In genomic region chr13:22789916-22790315, GRCh38 we compare ENCODE assay signal across 23 cellular contexts.
"Had no signal": no experiment of that assay in that cellular context is flagged by ENCODE, and none has a peak within 500 bp of the region (broad histone marks: within the 10 kb centered on the region; RNA-seq: fewer than 3 reads in every experiment).

No MANE protein-coding gene starts in this region.

- H3K27me3 ChIP-seq: neutrophil, ovary had no signal

- H3K27ac ChIP-seq: heart left ventricle, neutrophil, ovary, prostate gland, stomach, tibial artery had no signal

- H3K4me1 ChIP-seq: heart left ventricle, prostate gland, tibial artery had no signal

- DNase-seq: activated B cell treated with CpG ODN at 0.5 μM for 24 hours; activated CD4-positive, alpha-beta T cell treated with anti-CD3 and anti-CD28 coated beads, Interleukin-2, amount 50 U/mL, for 1 hour; activated CD8-positive, alpha-beta T cell treated with anti-CD3 and anti-CD28 coated beads for 36 hours; activated gamma-delta T cell treated with Interleukin-2 at 50 U/mL for 16 hours; activated naive CD4-positive, alpha-beta T cell treated with anti-CD3 and anti-CD28 coated beads, Interleukin-2, amount 50 U/mL, for 16 hours; activated T-cell treated with anti-CD3 and anti-CD28 coated beads, Interleukin-2, amount 50 U/mL, for 4 hours; amniotic stem cell; central memory CD4-positive, alpha-beta T cell; endodermal cell; foreskin fibroblast; heart left ventricle; left ventricle myocardium superior; naive B cell; nephron progenitor cell; ovary; stimulated activated CD4-positive, alpha-beta T cell treated with anti-CD3 and anti-CD28 coated beads, Interleukin-15, amount 100 ng/mL, for 24 hours; stimulated activated CD4-positive, alpha-beta T cell treated with anti-CD3 and anti-CD28 coated beads, Interleukin-2, amount 100 ng/mL, for 24 hours; stimulated activated naive B cell treated with anti-CD40 and anti-IgM and Interleukin-4, amounts not matched to agents 10 μg/mL and 1 μg/mL and 100 μg/mL, for 72 hours; stomach; T-helper 1 cell; tibial artery had no signal

- H3K4me3 ChIP-seq: heart left ventricle, ovary, prostate gland, stomach, tibial artery had no signal

- H3K9me3 ChIP-seq: heart left ventricle, neutrophil, ovary, prostate gland, stomach, tibial artery had no signal

- H3K36me3 ChIP-seq: heart left ventricle, neutrophil, ovary, prostate gland, stomach, tibial artery had no signal
